Comparison of ENCODE assay signal across 8 cellular contexts in the genomic region with DNA sequence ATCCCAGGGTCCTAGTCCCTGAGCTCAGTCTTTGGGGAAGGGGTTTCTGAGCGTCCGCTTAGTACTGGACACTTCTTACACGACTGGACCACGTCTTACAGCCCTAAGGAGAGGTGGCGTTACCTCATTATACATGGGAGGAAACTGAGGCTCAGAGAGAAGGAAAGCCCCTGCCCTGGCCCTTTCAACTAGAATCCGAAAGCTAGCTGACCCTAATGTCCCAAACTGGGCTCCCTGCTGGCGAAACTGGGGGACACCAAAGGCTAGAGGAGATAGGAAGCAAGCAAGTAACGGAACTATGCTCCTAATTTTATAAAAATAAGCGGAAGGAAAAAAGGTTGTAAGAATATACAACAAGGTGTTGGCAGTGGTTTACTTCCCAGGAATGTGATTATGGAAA. TPM values are rescaled to one million over a fixed set of nuclear protein-coding genes. Genes with fewer than 3 reads are reported as not detected.
DNase-seq lines count a peak whose midpoint lies in the region; TF ChIP-seq lines count a peak whose summit lies in the region.
"Had no signal": no experiment of that assay in that cellular context is flagged by ENCODE, and none has a peak within 500 bp of the region (broad histone marks: within the 10 kb centered on the region; RNA-seq: fewer than 3 reads in every experiment).

No MANE protein-coding gene starts in this region.

- H3K4ac ChIP-seq in H9 (ENCODE audit: low read depth, low read length) (no peak overlapping the region), trophoblast cell (ENCODE audit: low read depth, low read length) (no peak overlapping the region)

- peaks cover 14% of the 10 kb centered on the region for H3K23me2 ChIP-seq in H9 (ENCODE audit: insufficient read length, low read depth, low read length, poor library complexity, severe bottlenecking)

- H4K12ac ChIP-seq in trophoblast cell (ENCODE audit: low read depth, low read length) = no peak overlapping the region

- H3K56ac ChIP-seq in H9 (ENCODE audit: insufficient read length, low read depth, low read length) = no peak overlapping the region

- peaks cover 3 to 6% of the 10 kb centered on the region in 2 experiments for H3K9me3 Mint-ChIP-seq in H9

- H3K4me3 Mint-ChIP-seq in H9 = peak overlapping the region; percentile 60 to 83

- no peak overlapping the region for H4K8ac ChIP-seq in H9 (replicated peaks; ENCODE audit: insufficient read length, low read depth, low read length)
- no peak overlapping the region for H4K8ac ChIP-seq in trophoblast cell (ENCODE audit: low read depth, low read length)

- H3K79me1 ChIP-seq in H9 (ENCODE audit: insufficient read depth, low read depth, low read length, poor library complexity, severe bottlenecking) (no peaks in the 10 kb centered on the region), trophoblast cell (ENCODE audit: low read length) (no peaks in the 10 kb centered on the region)

- H3K27ac ChIP-seq in H9 (ENCODE audit: insufficient read length, low read depth, low read length) (no peak overlapping the region), SK-N-MC (no peak overlapping the region), esophagus muscularis mucosa (replicated peaks in 1 of 4) (no peak overlapping the region), trophoblast cell (ENCODE audit: low read depth, low read length) (no peak overlapping the region)

- peaks cover 91% of the 10 kb centered on the region for H3K27me3 Mint-ChIP-seq in H9 (ENCODE audit: low read depth)

- no peaks in the 10 kb centered on the region for H3K9me3 ChIP-seq in H9 (ENCODE audit: control insufficient read depth, low read depth, low read length)
- H3K9me3 ChIP-seq in SK-N-MC (ENCODE audit: low read depth, low read length) = no peaks in the 10 kb centered on the region
- no peaks in the 10 kb centered on the region for H3K9me3 ChIP-seq in esophagus muscularis mucosa
- peaks cover 18% of the 10 kb centered on the region for H3K9me3 ChIP-seq in trophoblast cell (ENCODE audit: insufficient read depth, low read depth, low read length)

- H2BK120ac ChIP-seq in H9 (ENCODE audit: low read depth, low read length, poor library complexity, severe bottlenecking) (no peak overlapping the region), trophoblast cell (ENCODE audit: insufficient read depth, low read length, poor library complexity) (no peak overlapping the region)

- WGBS in H9 (ENCODE audit: extremely low coverage, insufficient read length, low lambda C conversion rate) = no CpG with 5 or more reads among the region's 9 CpGs
- WGBS in esophagus muscularis mucosa = 48% methylated on average over 7 of the region's 9 CpGs
- WGBS in trophoblast cell (ENCODE audit: extremely low coverage, insufficient coverage, insufficient read length) = no CpG with 5 or more reads among the region's 9 CpGs

- H3K4me2 ChIP-seq in H9 (ENCODE audit: insufficient read depth, insufficient read length, low read length) (peak overlapping the region; percentile 67), trophoblast cell (ENCODE audit: low read length) (peak overlapping the region; percentile 36)

- peaks cover 17 to 27% of the 10 kb centered on the region in 2 experiments for H3K4me1 Mint-ChIP-seq in H9

- no peak for TF ChIP-seq CTCF in H9 (conservative IDR thresholded peaks at IDR 0.05)
- TF ChIP-seq CTCF in esophagus muscularis mucosa (IDR thresholded peaks at IDR 0.05) = no peak

- H2BK12ac ChIP-seq in H9 (ENCODE audit: insufficient read length, low read depth, low read length) (no peak overlapping the region), trophoblast cell (ENCODE audit: low read length) (no peak overlapping the region)

- H2BK20ac ChIP-seq in H9 (ENCODE audit: low read depth, low read length, poor library complexity, severe bottlenecking) = no peak overlapping the region

- intact Hi-C loops in esophagus muscularis mucosa (cut with DNase I) = no loop called here

- H3K4me3 ChIP-seq in SK-N-MC (peak overlapping the region; percentile 75; the same call in 1 of the 2 replicates), esophagus muscularis mucosa (peak overlapping the region in 3 of 4 donors; percentile 47 to 56 (median 48)), trophoblast cell (ENCODE audit: low read depth, low read length) (no peak overlapping the region)

- H4K91ac ChIP-seq in H9 (ENCODE audit: insufficient read length, low read depth, low read length) = no peak overlapping the region
- H4K91ac ChIP-seq in trophoblast cell (ENCODE audit: low read depth, low read length) = no peak overlapping the region

- DNase-seq in H9 (no peak), SK-N-MC (ENCODE audit: low read depth, low spot score) (no peak), esophagus muscularis mucosa (ENCODE audit: extremely low spot score) (no peak), trophoblast cell (no peak), T1000 (lab: John Stamatoyannopoulos, UW) (no peak), NCI-H146 treated with DMSO at 0.1 percent for 48 hours (lab: John Stamatoyannopoulos, UW; ENCODE audit: unreplicated experiment) (no peak), Ammon's horn (ENCODE audit: low spot score) (no peak)

- TF ChIP-seq EP300 in esophagus muscularis mucosa (IDR thresholded peaks at IDR 0.05) = no peak

- H3K4me1 ChIP-seq in H9 (ENCODE audit: insufficient read depth, low read length) (no peaks in the 10 kb centered on the region), esophagus muscularis mucosa (peaks cover 20 to 31% (median 28%) of the 10 kb centered on the region in 4 donors), trophoblast cell (ENCODE audit: control insufficient read depth in 1 of 2, insufficient read depth in 2 of 2, low read length in 2 of 2) (peaks cover 4 to 8% of the 10 kb centered on the region in 2 experiments)

- no peaks in the 10 kb centered on the region for H3K36me3 ChIP-seq in SK-N-MC (ENCODE audit: insufficient read depth, low read length)
- H3K36me3 ChIP-seq in esophagus muscularis mucosa = no peaks in the 10 kb centered on the region
- no peaks in the 10 kb centered on the region for H3K36me3 ChIP-seq in trophoblast cell (ENCODE audit: control insufficient read depth in 1 of 2, insufficient read depth in 2 of 2, low read length in 2 of 2)

- H2BK5ac ChIP-seq in H9 (ENCODE audit: insufficient read length, low read length) = no peak overlapping the region
- no peak overlapping the region for H2BK5ac ChIP-seq in trophoblast cell (ENCODE audit: low read depth, low read length, poor library complexity)

- H3K23ac ChIP-seq in H9 (ENCODE audit: insufficient read length, low read depth, low read length) (no peak overlapping the region), trophoblast cell (ENCODE audit: low read length) (no peak overlapping the region)

- H3K27me3 ChIP-seq in H9 (ENCODE audit: insufficient read depth, low read length) (peaks cover 65% of the 10 kb centered on the region), esophagus muscularis mucosa (peaks cover 4 to 97% (median 61%) of the 10 kb centered on the region in 4 donors), trophoblast cell (ENCODE audit: insufficient read depth, low read length) (peaks cover 70% of the 10 kb centered on the region)

- H2AFZ ChIP-seq in H9 (ENCODE audit: low read length) = no peak overlapping the region
- no peak overlapping the region for H2AFZ ChIP-seq in trophoblast cell (ENCODE audit: insufficient read depth, low read length, poor library complexity)

- TF ChIP-seq POLR2A in esophagus muscularis mucosa (IDR thresholded peaks at IDR 0.05; ENCODE audit: low read depth) = no peak

- no peak overlapping the region for H3K18ac ChIP-seq in H9 (ENCODE audit: insufficient read length, low read depth, low read length)
- no peak overlapping the region for H3K18ac ChIP-seq in trophoblast cell (ENCODE audit: low read length)

- no peak overlapping the region; a peak in 1 of 7 replicates for H3K27ac Mint-ChIP-seq in H9

- H3K9ac ChIP-seq in H9 (ENCODE audit: extremely low read depth, insufficient read length, low read length) = no peak overlapping the region
- no peak overlapping the region for H3K9ac ChIP-seq in SK-N-MC (ENCODE audit: insufficient read length)
- H3K9ac ChIP-seq in trophoblast cell (ENCODE audit: low read length) = no peak overlapping the region

- no peaks in the 10 kb centered on the region for H3K79me2 ChIP-seq in H9 (ENCODE audit: insufficient read depth, low read length)
- no peaks in the 10 kb centered on the region for H3K79me2 ChIP-seq in trophoblast cell (ENCODE audit: control insufficient read depth, insufficient read depth, low read length, poor library complexity)

- H3T11ph ChIP-seq in H9 (ENCODE audit: low read length) = no peak overlapping the region

- H3K36me3 Mint-ChIP-seq in H9 (ENCODE audit: insufficient read depth in 1 of 3, low read depth in 3 of 3) = peaks cover 0 to 7% (median 0%) of the 10 kb centered on the region in 3 experiments; a peak in 2 of 7 replicates

- no peak overlapping the region for H2BK15ac ChIP-seq in H9 (ENCODE audit: low read depth, low read length)

- H3K14ac ChIP-seq in H9 (ENCODE audit: insufficient read depth, low read length) = no peak overlapping the region
- no peak overlapping the region for H3K14ac ChIP-seq in trophoblast cell (ENCODE audit: low read length)

- H4K20me1 ChIP-seq in H9 (ENCODE audit: control insufficient read depth, insufficient read depth, insufficient read length) = no peaks in the 10 kb centered on the region

- H2AK5ac ChIP-seq in H9 (ENCODE audit: insufficient read length, low read length) (no peak overlapping the region), trophoblast cell (ENCODE audit: low read length) (no peak overlapping the region)

- no peak overlapping the region for H4K5ac ChIP-seq in H9 (ENCODE audit: insufficient read length, low read depth, low read length)

RNA-seq across cellular contexts. Expression of a gene that starts 14.2 kb away (rescaled TPM):
- 1.6 and 1.8 TPM in 2 replicates for total RNA-seq in H9 (2021)
- 10 to 100 TPM in 2 of 4 donors, 1 to 10 TPM in 2; 2.1 to 16.8 (median 7.1) TPM for total RNA-seq in esophagus muscularis mucosa
- polyA plus RNA-seq in trophoblast cell (2013) = 0.04 and 0.07 TPM in 2 replicates

RNA-seq across cellular contexts. Expression of a gene that starts 50.1 kb away (rescaled TPM):
- 18.3 and 18.9 TPM in 2 replicates for total RNA-seq in H9 (2021)
- total RNA-seq in esophagus muscularis mucosa = 10 to 100 TPM; 10.1 to 14.6 (median 13.3) TPM
- 13.9 and 15.2 TPM in 2 replicates for polyA plus RNA-seq in trophoblast cell (2013)

RNA-seq across cellular contexts. Expression of a gene that starts 50.2 kb away (rescaled TPM):
- 31.6 and 33.7 TPM in 2 replicates for total RNA-seq in H9 (2021)
- 10 to 100 TPM; 20.5 to 29.2 (median 28.5) TPM for total RNA-seq in esophagus muscularis mucosa
- polyA plus RNA-seq in trophoblast cell (2013) = 27.8 and 29.1 TPM in 2 replicates

RNA-seq across cellular contexts. Expression of a gene that starts 54.8 kb away (rescaled TPM):
- total RNA-seq in H9 (2021) (not detected in 2 replicates), esophagus muscularis mucosa (1 to 10 TPM in 2 of 4 donors, not detected in 2; 3.9 to 5.8 TPM)
- not detected in 2 replicates for polyA plus RNA-seq in trophoblast cell (2013)
- total RNA-seq: right cardiac atrium had no signal

RNA-seq across cellular contexts. Expression of a gene that starts 54.9 kb away (rescaled TPM):
- 60.7 and 65.1 TPM in 2 replicates for total RNA-seq in H9 (2021)
- 10 to 100 TPM; 55.7 to 83.3 (median 76.1) TPM for total RNA-seq in esophagus muscularis mucosa
- polyA plus RNA-seq in trophoblast cell (2013) = 65.5 and 69.1 TPM in 2 replicates
